ENCODE assay signal across 20 cellular contexts in the genomic region with DNA sequence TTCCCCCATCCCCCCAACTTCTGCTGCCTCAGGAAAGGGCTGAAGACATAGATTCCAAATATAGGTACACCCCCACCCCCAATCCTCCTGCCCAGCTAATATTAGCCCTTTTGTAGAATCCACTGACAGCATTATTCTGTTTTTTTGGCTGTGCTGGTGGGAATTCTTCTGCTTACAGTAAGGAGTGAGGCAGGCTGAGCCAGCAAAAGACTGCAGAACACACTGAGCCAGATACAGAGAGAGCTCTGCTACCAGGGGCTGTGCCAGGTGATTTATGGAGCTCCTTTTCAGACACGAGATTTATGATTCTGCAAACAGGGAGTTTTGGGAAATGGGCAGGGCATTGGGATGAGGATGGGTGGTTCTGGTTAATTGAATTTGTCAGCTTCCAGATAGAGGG.
A peak's percentile ranks its signal among the peaks of the same experiment; 100 is the strongest.
DNase-seq lines count a peak whose midpoint lies in the region; ATAC-seq and TF ChIP-seq lines count a peak whose summit lies in the region.
"Had no signal": no experiment of that assay in that cellular context is flagged by ENCODE, and none has a peak within 500 bp of the region (broad histone marks: within the 10 kb centered on the region; RNA-seq: fewer than 3 reads in every experiment).

No MANE protein-coding gene starts in this region.

- H2AFZ ChIP-seq in neural progenitor cell (replicated peaks): no peak overlapping the region

- H3K4me1 ChIP-seq in right atrium auricular region (no peaks in the 10 kb centered on the region), neural progenitor cell (peaks cover 16% of the 10 kb centered on the region)
- H3K4me1 ChIP-seq: A549, BE2C, Caco-2 had no signal

- H3K4me2 ChIP-seq in neural progenitor cell: no peak overlapping the region
- H3K4me2 ChIP-seq: A549 had no signal

- H3K4me3 Mint-ChIP-seq in neural progenitor cell: no peak overlapping the region
- H3K4me3 Mint-ChIP-seq: CD4-positive, alpha-beta T cell; IgD-negative memory B cell had no signal

- H3K4me3 ChIP-seq in right atrium auricular region: no peak overlapping the region
- H3K4me3 ChIP-seq in fibroblast of the aortic adventitia (ENCODE audit: low read depth, low read length): no peak overlapping the region
- no peak overlapping the region for H3K4me3 ChIP-seq in neural progenitor cell
- H3K4me3 ChIP-seq: A549, GM12878 had no signal

- H3K27ac Mint-ChIP-seq in neural progenitor cell: peak overlapping the region; percentile 16
- H3K27ac Mint-ChIP-seq: CD4-positive, alpha-beta T cell; IgD-negative memory B cell had no signal

- intact Hi-C loops in Right ventricle myocardium inferior (cut with DNase I): no loop called here

- H3K27ac ChIP-seq in right atrium auricular region (no peak overlapping the region), neural progenitor cell (no peak overlapping the region)
- H3K27ac ChIP-seq: A549 had no signal

- H3K79me2 ChIP-seq in neural progenitor cell (ENCODE audit: low read depth): no peaks in the 10 kb centered on the region

- no peaks in the 10 kb centered on the region for H3K27me3 ChIP-seq in right atrium auricular region
- H3K27me3 ChIP-seq in neural progenitor cell: no peaks in the 10 kb centered on the region
- H3K27me3 ChIP-seq: BE2C had no signal

- DNase-seq in Right ventricle myocardium inferior (ENCODE audit: missing footprints): no peak
- no peak for DNase-seq in right atrium auricular region (ENCODE audit: low spot score)
- DNase-seq in NCI-H69 (lab: John Stamatoyannopoulos, UW): peak; percentile 82
- DNase-seq in fibroblast of the aortic adventitia (ENCODE audit: low read depth): peak; percentile 54
- DNase-seq in neural progenitor cell (ENCODE audit: low spot score): no peak
- DNase-seq in COLO829 (ENCODE audit: low spot score): no peak
- no peak for DNase-seq in NCI-H2227 treated with DMSO at 0.1 percent for 48 hours (lab: John Stamatoyannopoulos, UW)
- DNase-seq: BE2C; Caco-2; CD4-positive, alpha-beta T cell; DMS 273 treated with DMSO at 0.1 percent for 48 hours; DMS79 treated with DMSO at 0.1 percent for 48 hours; H7; NCI-H187 treated with DMSO at 0.1 percent for 48 hours; NCI-H524; Right ventricle myocardium superior had no signal

- H3K4me1 Mint-ChIP-seq in neural progenitor cell: peaks cover 48% of the 10 kb centered on the region
- H3K4me1 Mint-ChIP-seq: IgD-negative memory B cell had no signal

- H3K36me3 ChIP-seq in right atrium auricular region (no peaks in the 10 kb centered on the region), neural progenitor cell (no peaks in the 10 kb centered on the region)
- H3K36me3 ChIP-seq: BE2C had no signal

- no peaks in the 10 kb centered on the region for H3K9me3 ChIP-seq in right atrium auricular region
- H3K9me3 ChIP-seq in neural progenitor cell (ENCODE audit: low read depth): no peaks in the 10 kb centered on the region
- H3K9me3 ChIP-seq: A549, BE2C, Caco-2 had no signal

- H3K36me3 Mint-ChIP-seq in neural progenitor cell: peaks cover 2% of the 10 kb centered on the region
- H3K36me3 Mint-ChIP-seq: IgD-negative memory B cell had no signal

- ATAC-seq in Right ventricle myocardium inferior (peak; percentile 44), HG02763 (IDR thresholded peaks at IDR 0.05; ENCODE audit: unreplicated experiment) (no peak)
- ATAC-seq: A549, GM12878 had no signal

- peaks cover 7% of the 10 kb centered on the region for H3K27me3 Mint-ChIP-seq in neural progenitor cell (ENCODE audit: insufficient read depth, low read depth)
- H3K27me3 Mint-ChIP-seq: CD4-positive, alpha-beta T cell; IgD-negative memory B cell had no signal

- peaks cover 9% of the 10 kb centered on the region for H3F3A ChIP-seq in neural progenitor cell (ENCODE audit: low read depth)

- TF ChIP-seq CTCF in right atrium auricular region (IDR thresholded peaks at IDR 0.05) (no peak), fibroblast of the aortic adventitia (IDR thresholded peaks at IDR 0.05; ENCODE audit: insufficient read depth, low read length) (no peak), neural progenitor cell (IDR thresholded peaks at IDR 0.05) (no peak)

- H3K9me3 Mint-ChIP-seq in neural progenitor cell: no peaks in the 10 kb centered on the region

- no peaks in the 10 kb centered on the region for H4K20me1 ChIP-seq in neural progenitor cell (ENCODE audit: low read depth)

- no peak overlapping the region for H3K9ac ChIP-seq in neural progenitor cell

Comparison
In these comparisons a context has a peak if more than half of its experiments do, and no peak if none do; other contexts are left out.
1. DNase-seq: peak in NCI-H69 (single experiment) and fibroblast of the aortic adventitia (single experiment); none in Right ventricle myocardium inferior (single experiment), right atrium auricular region (single experiment), neural progenitor cell (single experiment), COLO829 (single experiment) and NCI-H2227 treated with DMSO at 0.1 percent for 48 hours (single experiment).